In the genomic region with DNA sequence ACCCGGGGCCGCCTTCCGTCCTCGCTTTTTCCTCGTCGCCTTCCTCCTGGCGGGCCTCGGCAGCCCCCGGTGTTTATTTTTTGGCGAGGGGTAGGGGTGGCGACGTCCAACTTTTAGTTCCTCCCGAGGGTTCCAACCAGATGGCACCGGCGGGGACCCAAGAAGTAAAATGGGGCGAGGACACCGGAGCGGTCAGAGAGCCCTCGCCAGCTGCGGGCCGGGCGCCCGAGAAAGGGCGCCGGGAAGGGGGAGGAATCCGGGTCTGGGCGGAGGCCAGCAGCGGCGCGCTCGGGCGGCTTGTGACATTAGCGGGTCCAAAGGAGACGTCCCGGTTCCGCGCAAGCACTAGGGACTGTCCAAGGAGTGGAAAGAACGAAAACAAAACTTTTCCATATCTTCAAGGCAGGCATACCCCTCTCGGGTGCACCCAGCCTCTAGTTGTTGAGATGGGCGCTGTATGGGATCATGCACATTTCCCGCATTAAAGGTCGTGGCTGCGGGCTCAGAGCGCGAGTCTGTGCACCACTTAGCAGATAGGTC, we compare ENCODE assay signal across 8 cellular contexts. TPM values are rescaled to one million over a fixed set of nuclear protein-coding genes. Genes with fewer than 3 reads are reported as not detected.
DNase-seq lines count a peak whose midpoint lies in the region; ATAC-seq and TF ChIP-seq lines count a peak whose summit lies in the region.

No MANE protein-coding gene starts in this region.

- peak; percentile 24 for ATAC-seq in GM19351 (IDR thresholded peaks at IDR 0.05; ENCODE audit: unreplicated experiment)
- ATAC-seq in HG03439 (IDR thresholded peaks at IDR 0.05; ENCODE audit: unreplicated experiment), result peak; percentile 26
- ATAC-seq in activated B cell treated with CpG ODN at 0.5 μM for 24 hours (ENCODE audit: low read depth), result peak; percentile 18
- peak; percentile 79 to 83 (median 82) for ATAC-seq in right lobe of liver

- peaks cover 0 to 42% (median 25%) of the 10 kb centered on the region in 11 experiments; a peak in 14 of 22 replicates for H3K36me3 ChIP-seq in BLaER1 treated with 17β-estradiol and CSF1 and Interleukin-3, amounts not matched to agents 10 nM and 100 nM
- no peaks in the 10 kb centered on the region for H3K36me3 ChIP-seq in effector memory CD4-positive, alpha-beta T cell (ENCODE audit: control insufficient read depth, insufficient read depth, low read length)
- no peaks in the 10 kb centered on the region for H3K36me3 ChIP-seq in right lobe of liver

- no peak for DNase-seq in activated B cell treated with CpG ODN at 0.5 μM for 24 hours
- DNase-seq in effector memory CD4-positive, alpha-beta T cell, result no peak
- DNase-seq in right lobe of liver, result peak; percentile 79 to 89 (median 85)
- DNase-seq in stimulated activated naive CD4-positive, alpha-beta T cell treated with Interleukin-2 at 50 U/mL for 16 hours (lab: John Stamatoyannopoulos, UW), result peak; percentile 9
- DNase-seq in SKM-1 (lab: John Stamatoyannopoulos, UW; ENCODE audit: unreplicated experiment), result no peak

- peak overlapping the region; percentile 81 to 98 (median 88) for H3K4me3 ChIP-seq in BLaER1 treated with 17β-estradiol and CSF1 and Interleukin-3, amounts not matched to agents 10 nM and 100 nM
- H3K4me3 ChIP-seq in effector memory CD4-positive, alpha-beta T cell (ENCODE audit: insufficient read depth, low read depth, low read length, poor library complexity, severe bottlenecking), result peak overlapping the region; percentile 92
- peak overlapping the region; percentile 72 to 78 (median 77) for H3K4me3 ChIP-seq in right lobe of liver

- no peaks in the 10 kb centered on the region for H3K27me3 Mint-ChIP-seq in activated B cell treated with CpG ODN at 0.5 μM for 24 hours

- peaks cover 19% of the 10 kb centered on the region for H3K4me1 Mint-ChIP-seq in activated B cell treated with CpG ODN at 0.5 μM for 24 hours

- H3K4me1 ChIP-seq in BLaER1 treated with 17β-estradiol and CSF1 and Interleukin-3, amounts not matched to agents 10 nM and 100 nM, result peaks cover 21 to 33% (median 22%) of the 10 kb centered on the region in 10 experiments
- H3K4me1 ChIP-seq in effector memory CD4-positive, alpha-beta T cell (ENCODE audit: control insufficient read depth, insufficient read depth, low read length, poor library complexity, severe bottlenecking), result peaks cover 12% of the 10 kb centered on the region
- peaks cover 0 to 7% (median 0%) of the 10 kb centered on the region in 4 donors for H3K4me1 ChIP-seq in right lobe of liver

- peak overlapping the region; percentile 95 to 97 (median 96) for H3K9ac ChIP-seq in BLaER1 treated with 17β-estradiol and CSF1 and Interleukin-3, amounts not matched to agents 10 nM and 100 nM

- H3K9me3 ChIP-seq in BLaER1 treated with 17β-estradiol and CSF1 and Interleukin-3, amounts not matched to agents 10 nM and 100 nM (replicated peaks in 1 of 11), result peaks cover 5 to 32% (median 22%) of the 10 kb centered on the region in 11 experiments; a peak in 20 of 22 replicates
- H3K9me3 ChIP-seq in effector memory CD4-positive, alpha-beta T cell (ENCODE audit: control insufficient read depth, low read length), result no peaks in the 10 kb centered on the region
- no peaks in the 10 kb centered on the region for H3K9me3 ChIP-seq in right lobe of liver

- no peaks in the 10 kb centered on the region for H3K27me3 ChIP-seq in BLaER1 treated with 17β-estradiol and CSF1 and Interleukin-3, amounts not matched to agents 10 nM and 100 nM
- H3K27me3 ChIP-seq in effector memory CD4-positive, alpha-beta T cell (replicated peaks; ENCODE audit: control insufficient read depth, insufficient read depth, low read length, poor library complexity, severe bottlenecking), result no peaks in the 10 kb centered on the region
- H3K27me3 ChIP-seq in right lobe of liver, result no peaks in the 10 kb centered on the region

- peaks cover 0 to 15% (median 0%) of the 10 kb centered on the region in 11 experiments; a peak in 4 of 22 replicates for H4K20me1 ChIP-seq in BLaER1 treated with 17β-estradiol and CSF1 and Interleukin-3, amounts not matched to agents 10 nM and 100 nM

- POLR2A ChIA-PET in activated B cell treated with CpG ODN at 0.5 μM for 24 hours (lab: Charles Lee), result interaction anchor here (3.1 to 6.7 kb wide), 2 partner anchors 53 to 62 kb away, joined by 11 to 69 read pairs; no protein-coding TSS in a partner anchor

- intact Hi-C loops in activated B cell treated with CpG ODN at 0.5 μM for 24 hours (cut with micrococcal nuclease) (loop anchor here (1.0 to 2.0 kb wide), 4 partner anchors 41 to 203 kb away; a partner anchor contains a TSS), right lobe of liver (cut with DNase I) (no loop called here)

- WGBS in right lobe of liver (ENCODE audit: insufficient coverage, low coverage, low lambda C conversion rate, missing lambda C conversion rate), result 0% methylated on average over 17 of the region's 45 CpGs

- H3K4me3 Mint-ChIP-seq in activated B cell treated with CpG ODN at 0.5 μM for 24 hours, result peak overlapping the region; percentile 88

- CTCF ChIA-PET in activated B cell treated with CpG ODN at 0.5 μM for 24 hours (lab: Charles Lee), result interaction anchor here (1.5 kb wide), 1 partner anchor 72 kb away, joined by 4 read pairs; no protein-coding TSS in a partner anchor

- peak overlapping the region; percentile 79 to 96 (median 86) for H3K4me2 ChIP-seq in BLaER1 treated with 17β-estradiol and CSF1 and Interleukin-3, amounts not matched to agents 10 nM and 100 nM

- H3K36me3 Mint-ChIP-seq in activated B cell treated with CpG ODN at 0.5 μM for 24 hours (ENCODE audit: low read depth), result peaks cover 8% of the 10 kb centered on the region

- peak overlapping the region; percentile 91 to 97 (median 95) for H3K27ac ChIP-seq in BLaER1 treated with 17β-estradiol and CSF1 and Interleukin-3, amounts not matched to agents 10 nM and 100 nM
- peak overlapping the region; percentile 61 for H3K27ac ChIP-seq in effector memory CD4-positive, alpha-beta T cell (ENCODE audit: insufficient read depth, low read length, poor library complexity, severe bottlenecking)
- peak overlapping the region; percentile 88 to 97 (median 96) for H3K27ac ChIP-seq in right lobe of liver

- TF ChIP-seq POLR2A in right lobe of liver (IDR thresholded peaks at IDR 0.05), result no peak

- H3K9me3 Mint-ChIP-seq in activated B cell treated with CpG ODN at 0.5 μM for 24 hours, result no peaks in the 10 kb centered on the region

- peak overlapping the region; percentile 76 for H3K27ac Mint-ChIP-seq in activated B cell treated with CpG ODN at 0.5 μM for 24 hours

- TF ChIP-seq CTCF in activated B cell treated with CpG ODN at 0.5 μM for 24 hours (IDR thresholded peaks at IDR 0.05), result no peak
- no peak for TF ChIP-seq CTCF in right lobe of liver (IDR thresholded peaks at IDR 0.05)

RNA-seq across cellular contexts. Expression of a gene that starts 0.7 kb away (rescaled TPM):
- 12.6 and 13.3 TPM in 2 replicates for total RNA-seq in activated B cell treated with CpG ODN at 0.5 μM for 24 hours
- total RNA-seq in right lobe of liver, result 1 to 10 TPM; 4.0 to 5.7 (median 4.9) TPM

Comparison
In these comparisons a context has a peak if more than half of its experiments do, and no peak if none do; other contexts are left out.
1. ATAC-seq: peak in every context shown above with its lines; median percentile 82 in right lobe of liver; 26 in HG03439; 24 in GM19351; 18 in activated B cell treated with CpG ODN at 0.5 μM for 24 hours.
2. DNase-seq: peak in right lobe of liver (3 of 3) and stimulated activated naive CD4-positive, alpha-beta T cell treated with Interleukin-2 at 50 U/mL for 16 hours (single experiment); none in activated B cell treated with CpG ODN at 0.5 μM for 24 hours (single experiment), effector memory CD4-positive, alpha-beta T cell (0 of 3) and SKM-1 (single experiment).
3. Peak in every context shown above with its lines, with median percentiles within 50 percentile points of each other: H3K27ac ChIP-seq and H3K4me3 ChIP-seq.